1 cellular context compared by ENCODE assay signal in genomic region chr16:80519189-80519588, GRCh38.
TF ChIP-seq lines count a peak whose summit lies in the region.

No MANE protein-coding gene starts in this region.

TF ChIP-seq in GM23338, 12 proteins besides CTCF, POLR2A, EP300 and RAD21:
- TF ChIP-seq, protein P1, sequence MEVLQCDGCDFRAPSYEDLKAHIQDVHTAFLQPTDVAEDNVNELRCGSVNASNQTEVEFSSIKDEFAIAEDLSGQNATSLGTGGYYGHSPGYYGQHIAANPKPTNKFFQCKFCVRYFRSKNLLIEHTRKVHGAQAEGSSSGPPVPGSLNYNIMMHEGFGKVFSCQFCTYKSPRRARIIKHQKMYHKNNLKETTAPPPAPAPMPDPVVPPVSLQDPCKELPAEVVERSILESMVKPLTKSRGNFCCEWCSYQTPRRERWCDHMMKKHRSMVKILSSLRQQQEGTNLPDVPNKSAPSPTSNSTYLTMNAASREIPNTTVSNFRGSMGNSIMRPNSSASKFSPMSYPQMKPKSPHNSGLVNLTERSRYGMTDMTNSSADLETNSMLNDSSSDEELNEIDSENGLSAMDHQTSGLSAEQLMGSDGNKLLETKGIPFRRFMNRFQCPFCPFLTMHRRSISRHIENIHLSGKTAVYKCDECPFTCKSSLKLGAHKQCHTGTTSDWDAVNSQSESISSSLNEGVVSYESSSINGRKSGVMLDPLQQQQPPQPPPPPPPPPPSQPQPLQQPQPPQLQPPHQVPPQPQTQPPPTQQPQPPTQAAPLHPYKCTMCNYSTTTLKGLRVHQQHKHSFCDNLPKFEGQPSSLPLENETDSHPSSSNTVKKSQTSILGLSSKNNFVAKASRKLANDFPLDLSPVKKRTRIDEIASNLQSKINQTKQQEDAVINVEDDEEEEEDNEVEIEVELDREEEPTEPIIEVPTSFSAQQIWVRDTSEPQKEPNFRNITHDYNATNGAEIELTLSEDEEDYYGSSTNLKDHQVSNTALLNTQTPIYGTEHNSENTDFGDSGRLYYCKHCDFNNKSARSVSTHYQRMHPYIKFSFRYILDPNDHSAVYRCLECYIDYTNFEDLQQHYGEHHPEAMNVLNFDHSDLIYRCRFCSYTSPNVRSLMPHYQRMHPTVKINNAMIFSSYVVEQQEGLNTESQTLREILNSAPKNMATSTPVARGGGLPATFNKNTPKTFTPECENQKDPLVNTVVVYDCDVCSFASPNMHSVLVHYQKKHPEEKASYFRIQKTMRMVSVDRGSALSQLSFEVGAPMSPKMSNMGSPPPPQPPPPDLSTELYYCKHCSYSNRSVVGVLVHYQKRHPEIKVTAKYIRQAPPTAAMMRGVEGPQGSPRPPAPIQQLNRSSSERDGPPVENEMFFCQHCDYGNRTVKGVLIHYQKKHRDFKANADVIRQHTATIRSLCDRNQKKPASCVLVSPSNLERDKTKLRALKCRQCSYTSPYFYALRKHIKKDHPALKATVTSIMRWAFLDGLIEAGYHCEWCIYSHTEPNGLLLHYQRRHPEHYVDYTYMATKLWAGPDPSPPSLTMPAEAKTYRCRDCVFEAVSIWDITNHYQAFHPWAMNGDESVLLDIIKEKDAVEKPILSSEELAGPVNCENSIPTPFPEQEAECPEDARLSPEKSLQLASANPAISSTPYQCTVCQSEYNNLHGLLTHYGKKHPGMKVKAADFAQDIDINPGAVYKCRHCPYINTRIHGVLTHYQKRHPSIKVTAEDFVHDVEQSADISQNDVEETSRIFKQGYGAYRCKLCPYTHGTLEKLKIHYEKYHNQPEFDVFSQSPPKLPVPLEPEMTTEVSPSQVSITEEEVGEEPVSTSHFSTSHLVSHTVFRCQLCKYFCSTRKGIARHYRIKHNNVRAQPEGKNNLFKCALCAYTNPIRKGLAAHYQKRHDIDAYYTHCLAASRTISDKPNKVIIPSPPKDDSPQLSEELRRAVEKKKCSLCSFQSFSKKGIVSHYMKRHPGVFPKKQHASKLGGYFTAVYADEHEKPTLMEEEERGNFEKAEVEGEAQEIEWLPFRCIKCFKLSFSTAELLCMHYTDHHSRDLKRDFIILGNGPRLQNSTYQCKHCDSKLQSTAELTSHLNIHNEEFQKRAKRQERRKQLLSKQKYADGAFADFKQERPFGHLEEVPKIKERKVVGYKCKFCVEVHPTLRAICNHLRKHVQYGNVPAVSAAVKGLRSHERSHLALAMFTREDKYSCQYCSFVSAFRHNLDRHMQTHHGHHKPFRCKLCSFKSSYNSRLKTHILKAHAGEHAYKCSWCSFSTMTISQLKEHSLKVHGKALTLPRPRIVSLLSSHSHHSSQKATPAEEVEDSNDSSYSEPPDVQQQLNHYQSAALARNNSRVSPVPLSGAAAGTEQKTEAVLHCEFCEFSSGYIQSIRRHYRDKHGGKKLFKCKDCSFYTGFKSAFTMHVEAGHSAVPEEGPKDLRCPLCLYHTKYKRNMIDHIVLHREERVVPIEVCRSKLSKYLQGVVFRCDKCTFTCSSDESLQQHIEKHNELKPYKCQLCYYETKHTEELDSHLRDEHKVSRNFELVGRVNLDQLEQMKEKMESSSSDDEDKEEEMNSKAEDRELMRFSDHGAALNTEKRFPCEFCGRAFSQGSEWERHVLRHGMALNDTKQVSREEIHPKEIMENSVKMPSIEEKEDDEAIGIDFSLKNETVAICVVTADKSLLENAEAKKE (CRISPR knock-in tag; IDR thresholded peaks at IDR 0.05): no peak
- TF ChIP-seq JUNB (IDR thresholded peaks at IDR 0.05; ENCODE audit: unreplicated experiment) (no peak), CREB1 (CRISPR knock-in tag; IDR thresholded peaks at IDR 0.05; ENCODE audit: low read depth) (no peak), ZNF331 (CRISPR knock-in tag; IDR thresholded peaks at IDR 0.05; ENCODE audit: low read depth) (no peak), ZNF114 (CRISPR knock-in tag; IDR thresholded peaks at IDR 0.05) (no peak), ETS1 (IDR thresholded peaks at IDR 0.05) (no peak), POLR2AphosphoS5 (IDR thresholded peaks at IDR 0.05; ENCODE audit: low read depth) (no peak), NANOG (IDR thresholded peaks at IDR 0.05; ENCODE audit: borderline replicate concordance) (no peak), EZH2 (IDR thresholded peaks at IDR 0.05; ENCODE audit: low read depth, unreplicated experiment) (no peak)
